In the genomic region with DNA sequence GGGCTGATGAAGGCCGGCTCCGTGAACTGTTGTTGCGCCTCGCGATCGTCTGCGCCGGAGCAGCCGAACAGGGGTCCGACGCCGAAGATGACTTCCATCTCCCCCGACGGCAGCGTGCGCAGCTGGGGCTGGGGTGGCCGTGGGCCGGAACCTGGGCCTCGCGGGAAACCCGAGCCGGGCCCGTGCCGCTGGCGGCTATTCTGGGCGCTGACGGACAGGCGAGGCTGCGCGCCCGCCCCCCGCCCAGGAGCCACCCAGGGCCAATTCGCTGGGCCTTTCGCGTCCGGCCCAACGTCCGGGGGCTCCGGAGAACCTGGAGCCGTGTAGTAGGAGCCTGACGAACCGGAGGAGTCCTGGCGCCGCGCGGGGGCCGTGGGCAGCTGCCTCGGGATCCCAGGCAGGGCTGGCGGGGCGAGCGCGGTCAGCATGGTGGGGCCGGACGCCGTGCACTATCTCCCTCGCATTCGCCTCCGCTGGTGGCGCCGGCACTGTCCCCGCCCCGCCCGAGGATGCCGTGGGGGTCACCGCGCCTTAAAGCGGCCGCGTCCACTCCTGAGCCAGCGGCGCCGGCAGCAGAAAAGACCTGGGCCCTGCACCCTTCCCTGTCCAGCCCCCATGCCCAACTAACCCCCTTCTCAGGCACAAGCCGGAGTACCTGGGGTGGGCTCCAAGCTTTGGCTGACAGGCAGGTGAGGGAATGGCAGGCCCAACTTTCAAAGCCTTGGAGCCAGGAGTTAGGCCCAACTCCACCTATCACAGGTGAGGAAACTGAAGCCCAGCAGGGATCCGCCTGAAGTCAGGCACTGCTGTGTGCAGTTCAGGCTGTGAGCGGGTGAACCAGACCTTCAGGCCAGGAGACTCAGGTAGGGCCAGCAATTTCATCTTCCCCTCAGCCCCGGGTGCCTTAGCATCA, we compare ENCODE assay signal across 8 cellular contexts. TPM values are rescaled to one million over a fixed set of nuclear protein-coding genes. Genes with fewer than 3 reads are reported as not detected.
DNase-seq lines count a peak whose midpoint lies in the region; ATAC-seq and TF ChIP-seq lines count a peak whose summit lies in the region.

A gene with protein sequence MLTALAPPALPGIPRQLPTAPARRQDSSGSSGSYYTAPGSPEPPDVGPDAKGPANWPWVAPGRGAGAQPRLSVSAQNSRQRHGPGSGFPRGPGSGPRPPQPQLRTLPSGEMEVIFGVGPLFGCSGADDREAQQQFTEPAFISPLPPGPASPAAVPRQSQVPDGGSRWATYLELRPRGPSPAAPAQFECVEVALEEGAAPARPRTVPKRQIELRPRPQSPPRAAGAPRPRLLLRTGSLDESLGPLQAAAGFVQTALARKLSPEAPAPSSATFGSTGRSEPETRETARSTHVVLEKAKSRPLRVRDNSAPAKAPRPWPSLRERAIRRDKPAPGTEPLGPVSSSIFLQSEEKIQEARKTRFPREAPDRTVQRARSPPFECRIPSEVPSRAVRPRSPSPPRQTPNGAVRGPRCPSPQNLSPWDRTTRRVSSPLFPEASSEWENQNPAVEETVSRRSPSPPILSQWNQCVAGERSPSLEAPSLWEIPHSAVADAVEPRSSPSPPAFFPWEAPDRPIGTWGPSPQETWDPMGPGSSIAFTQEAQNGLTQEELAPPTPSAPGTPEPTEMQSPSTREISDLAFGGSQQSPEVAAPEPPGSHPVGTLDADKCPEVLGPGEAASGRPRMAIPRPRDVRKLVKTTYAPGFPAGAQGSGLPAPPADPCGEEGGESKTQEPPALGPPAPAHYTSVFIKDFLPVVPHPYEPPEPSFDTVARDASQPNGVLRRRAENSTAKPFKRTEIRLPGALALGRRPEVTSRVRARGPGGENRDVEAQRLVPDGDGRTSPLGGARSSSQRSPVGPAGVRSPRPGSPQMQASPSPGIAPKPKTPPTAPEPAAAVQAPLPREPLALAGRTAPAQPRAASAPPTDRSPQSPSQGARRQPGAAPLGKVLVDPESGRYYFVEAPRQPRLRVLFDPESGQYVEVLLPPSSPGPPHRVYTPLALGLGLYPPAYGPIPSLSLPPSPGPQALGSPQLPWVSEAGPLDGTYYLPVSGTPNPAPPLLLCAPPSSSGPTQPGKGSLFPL (minus strand): TSS at position 451 of the 913 bp plus-strand sequence. CDS start 23 bp downstream, at position 428.

- no peak within 1 kb of the TSS for H3K27ac Mint-ChIP-seq in MCF 10A (ENCODE audit: low read depth, unreplicated experiment)

- H3K36me3 ChIP-seq in breast epithelium (no peaks in the 10 kb centered on the region), duodenal mucosa (ENCODE audit: control insufficient read depth in 1 of 2, insufficient read depth in 2 of 2, low read length in 2 of 2) (no peaks in the 10 kb centered on the region), muscle layer of colon (ENCODE audit: insufficient read depth, low read length) (no peaks in the 10 kb centered on the region), uterus (no peaks in the 10 kb centered on the region)

- no peak within 1 kb of the TSS for H3K4me3 Mint-ChIP-seq in MCF 10A (ENCODE audit: unreplicated experiment)

- POLR2A ChIA-PET in MCF 10A (lab: Yijun Ruan, JAX): interaction anchor here (0.5 kb wide), 1 partner anchor 1007 kb away, joined by 3 read pairs; the partner anchor contains the start of gene ANKHD1

- no peaks in the 10 kb centered on the region for H3K27me3 Mint-ChIP-seq in MCF 10A (ENCODE audit: insufficient read depth, unreplicated experiment)

- H3K27me3 ChIP-seq in breast epithelium (peaks cover 0 to 3% of the 10 kb centered on the region in 2 donors), duodenal mucosa (ENCODE audit: control insufficient read depth in 1 of 2, insufficient read depth in 2 of 2, low read length in 2 of 2) (peaks cover 0 to 10% of the 10 kb centered on the region in 2 donors), muscle layer of colon (ENCODE audit: control insufficient read depth in 1 of 2, insufficient read depth in 2 of 2, low read length in 2 of 2) (peaks cover 24 to 51% of the 10 kb centered on the region in 2 donors), uterus (peaks cover 9% of the 10 kb centered on the region in 2 donors)

- H3K4me3 ChIP-seq in breast epithelium: peak within 1 kb of the TSS; percentile 37 to 68 (median 53)
- H3K4me3 ChIP-seq in duodenal mucosa (ENCODE audit: low read depth in 1 of 2, low read length in 2 of 2): peak within 1 kb of the TSS; percentile 74 to 75
- H3K4me3 ChIP-seq in muscle layer of colon (ENCODE audit: low read depth in 1 of 2, low read length in 2 of 2): peak within 1 kb of the TSS; percentile 45 to 54
- peak within 1 kb of the TSS; percentile 15 to 35 for H3K4me3 ChIP-seq in uterus

- intact Hi-C loops in breast epithelium (cut with DNase I; ENCODE audit: low total_unique reads) (loop anchor here (10.0 kb wide), 1 partner anchor 100 kb away; the partner anchor contains the start of gene MATR3), MCF 10A (cut with micrococcal nuclease) (no loop called here), uterus (cut with DNase I; ENCODE audit: low total_unique reads) (no loop called here)

- ATAC-seq in GM19395 (IDR thresholded peaks at IDR 0.05; ENCODE audit: unreplicated experiment): no peak

- H3K9me3 ChIP-seq in breast epithelium (no peaks in the 10 kb centered on the region), duodenal mucosa (ENCODE audit: control insufficient read depth in 1 of 2, low read length in 2 of 2) (no peaks in the 10 kb centered on the region), muscle layer of colon (ENCODE audit: low read length) (no peaks in the 10 kb centered on the region), uterus (no peaks in the 10 kb centered on the region)

- CTCF ChIA-PET in MCF 10A (lab: Yijun Ruan, JAX): no interaction called here

- BruUV-seq in MCF 10A (replicated peaks; lab: Mats Ljungman, UMichigan): no TSS peak

- H3K4me1 Mint-ChIP-seq in MCF 10A (ENCODE audit: insufficient read depth, unreplicated experiment): peaks cover 16% of the 10 kb centered on the region

- H3K9ac ChIP-seq in duodenal mucosa (ENCODE audit: low read depth in 1 of 2, low read length in 2 of 2): peak within 1 kb of the TSS; percentile 59 to 78
- no peak within 1 kb of the TSS for H3K9ac ChIP-seq in muscle layer of colon (ENCODE audit: low read length)

- TF ChIP-seq POLR2A in breast epithelium (IDR thresholded peaks at IDR 0.05) (no peak), uterus (IDR thresholded peaks at IDR 0.05) (peak in 1 of 2 donors; percentile 7)

- peaks cover 17% of the 10 kb centered on the region for H3K36me3 Mint-ChIP-seq in MCF 10A (ENCODE audit: insufficient read depth, unreplicated experiment)

- in situ Hi-C loops in ACHN (cut with HindIII; ENCODE audit: low pct_ligation_motif_present, low pct_unique_long_range_greater_than_20kb, low sequenced_read_pairs): no loop called here

- TF ChIP-seq CTCF in breast epithelium (IDR thresholded peaks at IDR 0.05) (no peak), MCF 10A (IDR thresholded peaks at IDR 0.05; ENCODE audit: unreplicated experiment) (no peak), uterus (IDR thresholded peaks at IDR 0.05) (no peak)

- peaks cover 3 to 10% of the 10 kb centered on the region in 2 donors for H3K4me1 ChIP-seq in breast epithelium
- peaks cover 21 to 38% of the 10 kb centered on the region in 2 donors for H3K4me1 ChIP-seq in duodenal mucosa (ENCODE audit: control insufficient read depth in 1 of 2, insufficient read depth in 2 of 2, low read length in 2 of 2)
- H3K4me1 ChIP-seq in muscle layer of colon (ENCODE audit: insufficient read depth, low read length): peaks cover 5% of the 10 kb centered on the region
- H3K4me1 ChIP-seq in uterus: peaks cover 0 to 7% of the 10 kb centered on the region in 2 donors

- no peaks in the 10 kb centered on the region for H3K9me3 Mint-ChIP-seq in MCF 10A (ENCODE audit: unreplicated experiment)

- no peak for DNase-seq in breast epithelium (ENCODE audit: low spot score in 2 of 2)
- no peak for DNase-seq in MCF 10A (ENCODE audit: unreplicated experiment)
- DNase-seq in uterus: no peak
- DNase-seq in activated CD8-positive, alpha-beta memory T cell treated with anti-CD3 and anti-CD28 coated beads for 24 hours: no peak
- DNase-seq in ACHN: no peak

- H3K27ac ChIP-seq in breast epithelium (peak within 1 kb of the TSS in 1 of 2 donors; percentile 62), duodenal mucosa (ENCODE audit: low read depth, low read length) (no peak within 1 kb of the TSS), muscle layer of colon (ENCODE audit: low read depth, low read length) (no peak within 1 kb of the TSS), uterus (peak within 1 kb of the TSS in 1 of 2 donors; percentile 68)

RNA-seq across cellular contexts. Expression of the gene that starts here (rescaled TPM):
- total RNA-seq in breast epithelium: 1 to 10 TPM in 1 of 3 donors, under 1 TPM in 2; 0.32 to 1.3 (median 0.73) TPM
- 2.3 and 3.1 TPM in 2 replicates for total RNA-seq in MCF 10A (2022)
- 1 to 10 TPM in 3 of 4 donors, not detected in 1; 1.5 to 8.3 (median 1.7) TPM for total RNA-seq in uterus
